Comparison of ENCODE assay signal across 1 cellular context in the genomic region with DNA sequence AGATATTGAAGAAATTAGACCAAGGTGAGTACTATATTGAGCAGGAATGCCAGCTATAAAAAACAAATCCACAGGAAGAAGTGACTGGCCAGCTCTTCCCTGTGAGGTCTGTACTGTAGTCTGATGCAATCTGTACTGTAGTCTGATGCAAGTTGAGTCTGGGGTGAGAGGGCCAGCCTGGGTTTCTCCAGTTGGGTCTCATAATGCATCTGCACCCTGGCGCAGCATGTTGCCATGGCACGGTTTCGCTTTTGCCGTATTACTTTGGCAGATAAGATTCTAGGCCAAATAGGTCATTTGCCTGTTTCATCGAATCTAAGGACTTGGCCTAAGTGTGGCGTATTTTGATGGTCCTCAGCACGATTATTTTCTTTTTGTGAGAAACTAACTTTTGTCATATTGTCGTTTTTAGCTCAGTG.
TF ChIP-seq lines count a peak whose summit lies in the region.

No MANE protein-coding gene starts in this region.

TF ChIP-seq in HepG2, 621 proteins besides CTCF, POLR2A, EP300 and RAD21:
- peak; percentile 43; the same call in 1 of the 2 replicates for TF ChIP-seq CEBPG (CRISPR knock-in tag; IDR thresholded peaks at IDR 0.05)
- no peak for TF ChIP-seq CBX2 (IDR thresholded peaks at IDR 0.05; ENCODE audit: low read depth, low read length)
- TF ChIP-seq CBX2 (CRISPR knock-in tag; IDR thresholded peaks at IDR 0.05; ENCODE audit: low read depth), result no peak
- no peak for TF ChIP-seq ZNF598 (CRISPR knock-in tag; IDR thresholded peaks at IDR 0.05; ENCODE audit: borderline replicate concordance)
- TF ChIP-seq, protein P1, sequence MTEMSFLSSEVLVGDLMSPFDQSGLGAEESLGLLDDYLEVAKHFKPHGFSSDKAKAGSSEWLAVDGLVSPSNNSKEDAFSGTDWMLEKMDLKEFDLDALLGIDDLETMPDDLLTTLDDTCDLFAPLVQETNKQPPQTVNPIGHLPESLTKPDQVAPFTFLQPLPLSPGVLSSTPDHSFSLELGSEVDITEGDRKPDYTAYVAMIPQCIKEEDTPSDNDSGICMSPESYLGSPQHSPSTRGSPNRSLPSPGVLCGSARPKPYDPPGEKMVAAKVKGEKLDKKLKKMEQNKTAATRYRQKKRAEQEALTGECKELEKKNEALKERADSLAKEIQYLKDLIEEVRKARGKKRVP (CRISPR knock-in tag; IDR thresholded peaks at IDR 0.05), result peak in 1 of 2 experiments; percentile 91; a peak in 2 of 4 replicates
- TF ChIP-seq MED13 (CRISPR knock-in tag; IDR thresholded peaks at IDR 0.05), result no peak
- TF ChIP-seq CEBPB (IDR thresholded peaks at IDR 0.05; ENCODE audit: borderline replicate concordance, low read depth, low read length), result peak; percentile 52; the same call in 1 of the 2 replicates
- no peak for TF ChIP-seq CHD2 (IDR thresholded peaks at IDR 0.05; ENCODE audit: low read depth, low read length)
- TF ChIP-seq NFIB (CRISPR knock-in tag; IDR thresholded peaks at IDR 0.05; ENCODE audit: borderline replicate concordance), result no peak
